Comparison of ENCODE assay signal across 8 cellular contexts in the genomic region with DNA sequence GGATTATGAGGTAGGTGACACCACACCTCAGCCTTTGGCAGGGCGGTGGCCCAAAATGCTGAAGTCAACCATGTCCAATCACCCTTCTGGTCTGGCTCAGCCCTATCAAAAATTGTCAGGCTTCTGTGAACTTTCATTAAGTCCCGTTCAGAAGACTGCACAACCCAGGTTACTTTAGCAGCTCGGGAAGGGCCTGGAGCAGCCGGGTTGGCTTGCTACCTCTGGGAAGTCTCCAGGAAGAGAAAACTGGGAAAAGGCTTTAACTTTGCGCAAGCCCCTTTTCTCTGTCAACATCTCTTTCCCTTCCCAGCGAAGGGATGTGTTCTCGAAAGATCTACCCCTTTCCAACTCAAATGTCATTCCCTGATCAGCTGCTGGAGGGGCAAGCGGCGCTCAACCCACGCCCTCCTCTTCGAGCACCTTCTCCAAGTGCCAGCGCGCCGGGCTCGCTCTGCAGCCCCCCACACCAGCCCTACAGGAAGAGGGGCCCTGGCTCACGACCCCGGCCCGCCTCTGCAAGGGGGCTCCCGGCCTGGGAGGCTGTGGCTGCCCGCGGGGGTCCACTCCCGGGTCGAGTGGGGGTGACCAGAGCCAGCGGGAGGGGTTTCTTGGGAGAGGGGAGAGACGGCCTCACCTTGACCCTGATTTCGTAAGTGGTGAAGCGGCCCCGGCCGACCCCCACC. TPM values are rescaled to one million over a fixed set of nuclear protein-coding genes. Genes with fewer than 3 reads are reported as not detected.
DNase-seq lines count a peak whose midpoint lies in the region; ATAC-seq and TF ChIP-seq lines count a peak whose summit lies in the region.

No MANE protein-coding gene starts in this region.

- H3K9me3 Mint-ChIP-seq in activated T-helper 17 cell treated with anti-CD3 and anti-CD28 coated beads, Interleukin-2, amount 50 U/mL, for 72 hours = no peaks in the 10 kb centered on the region
- no peaks in the 10 kb centered on the region for H3K9me3 Mint-ChIP-seq in nephron progenitor cell

- H3K27ac Mint-ChIP-seq in activated T-helper 17 cell treated with anti-CD3 and anti-CD28 coated beads, Interleukin-2, amount 50 U/mL, for 72 hours = no peak overlapping the region
- peak overlapping the region; percentile 79 for H3K27ac Mint-ChIP-seq in nephron progenitor cell

- H3K36me3 Mint-ChIP-seq in activated T-helper 17 cell treated with anti-CD3 and anti-CD28 coated beads, Interleukin-2, amount 50 U/mL, for 72 hours (ENCODE audit: low read depth) = peaks cover 24% of the 10 kb centered on the region
- H3K36me3 Mint-ChIP-seq in nephron progenitor cell (ENCODE audit: low read depth) = peaks cover 10% of the 10 kb centered on the region

- no peaks in the 10 kb centered on the region for H3K27me3 Mint-ChIP-seq in activated T-helper 17 cell treated with anti-CD3 and anti-CD28 coated beads, Interleukin-2, amount 50 U/mL, for 72 hours
- H3K27me3 Mint-ChIP-seq in nephron progenitor cell (ENCODE audit: low read depth, poor library complexity) = peaks cover 8% of the 10 kb centered on the region

- no peak for TF ChIP-seq CTCF in nephron progenitor cell (IDR thresholded peaks at IDR 0.05)

- H3K4me1 Mint-ChIP-seq in activated T-helper 17 cell treated with anti-CD3 and anti-CD28 coated beads, Interleukin-2, amount 50 U/mL, for 72 hours = peaks cover 7% of the 10 kb centered on the region
- peaks cover 15% of the 10 kb centered on the region for H3K4me1 Mint-ChIP-seq in nephron progenitor cell

- peak; percentile 66 for DNase-seq in activated effector memory CD4-positive, alpha-beta T cell treated with anti-CD3 and anti-CD28 coated beads, Interleukin-2, amount 50 U/mL, for 16 hours
- DNase-seq in activated effector memory CD4-positive, alpha-beta T cell treated with Interleukin-2 at 50 U/mL for 16 hours = no peak
- DNase-seq in NCI-H748 (lab: John Stamatoyannopoulos, UW; ENCODE audit: unreplicated experiment) = peak; percentile 62
- peak; percentile 11 for DNase-seq in foreskin melanocyte
- peak; percentile 18 for DNase-seq in nephron progenitor cell
- DNase-seq in occipital lobe (lab: John Stamatoyannopoulos, UW) = no peak

- peak; percentile 9 for ATAC-seq in HG02885 (IDR thresholded peaks at IDR 0.05; ENCODE audit: poor library complexity, unreplicated experiment)
- ATAC-seq in activated T-helper 17 cell treated with anti-CD3 and anti-CD28 coated beads, Interleukin-2, amount 50 U/mL, for 72 hours (replicated peaks) = no peak

- peak overlapping the region; percentile 86 for H3K4me3 Mint-ChIP-seq in activated T-helper 17 cell treated with anti-CD3 and anti-CD28 coated beads, Interleukin-2, amount 50 U/mL, for 72 hours
- H3K4me3 Mint-ChIP-seq in nephron progenitor cell = peak overlapping the region; percentile 86

RNA-seq across cellular contexts. Expression of gene SNX3, which starts 0.6 kb away (rescaled TPM):
- 10 to 100 TPM; 60.1 to 84.6 TPM for total RNA-seq in activated T-helper 17 cell treated with anti-CD3 and anti-CD28 coated beads, Interleukin-2, amount 50 U/mL, for 72 hours
- 179 TPM for total RNA-seq in occipital lobe

RNA-seq across cellular contexts. Expression of gene AFG1L, which starts 34.6 kb away (rescaled TPM):
- 1 to 10 TPM; 5.9 to 6.1 TPM for total RNA-seq in activated T-helper 17 cell treated with anti-CD3 and anti-CD28 coated beads, Interleukin-2, amount 50 U/mL, for 72 hours
- total RNA-seq in occipital lobe = 12.3 TPM

Comparison
In these comparisons a context has a peak if more than half of its experiments do, and no peak if none do; other contexts are left out.
1. DNase-seq: peak in activated effector memory CD4-positive, alpha-beta T cell treated with anti-CD3 and anti-CD28 coated beads, Interleukin-2, amount 50 U/mL, for 16 hours (single experiment), NCI-H748 (single experiment), foreskin melanocyte (single experiment) and nephron progenitor cell (single experiment); none in activated effector memory CD4-positive, alpha-beta T cell treated with Interleukin-2 at 50 U/mL for 16 hours (single experiment) and occipital lobe (single experiment).